15 cellular contexts compared by ENCODE assay signal in genomic region chr1:53601031-53601745, GRCh38.
DNase-seq lines count a peak whose midpoint lies in the region; ATAC-seq and TF ChIP-seq lines count a peak whose summit lies in the region.
"Had no signal": no experiment of that assay in that cellular context is flagged by ENCODE, and none has a peak within 500 bp of the region (broad histone marks: within the 10 kb centered on the region; RNA-seq: fewer than 3 reads in every experiment).

No MANE protein-coding gene starts in this region.

- H3K4me1 ChIP-seq in sigmoid colon, result no peaks in the 10 kb centered on the region

- no peak for TF ChIP-seq EP300 in sigmoid colon (IDR thresholded peaks at IDR 0.05)

- no peaks in the 10 kb centered on the region for H3K27me3 Mint-ChIP-seq in activated T-cell treated with anti-CD3 and anti-CD28 coated beads, Interleukin-2, amount 50 U/mL, for 24 hours
- H3K27me3 Mint-ChIP-seq in activated T-cell treated with anti-CD3 and anti-CD28 coated beads, Interleukin-2, amount 50 U/mL, for 72 hours (ENCODE audit: low read depth), result no peaks in the 10 kb centered on the region
- H3K27me3 Mint-ChIP-seq in effector memory CD8-positive, alpha-beta T cell, result no peaks in the 10 kb centered on the region
- peaks cover 0 to 11% (median 3%) of the 10 kb centered on the region in 3 donors for H3K27me3 Mint-ChIP-seq in immature natural killer cell (ENCODE audit: low read depth in 3 of 3)
- H3K27me3 Mint-ChIP-seq: CD4-positive, alpha-beta T cell had no signal

- H3K4me3 Mint-ChIP-seq in activated T-cell treated with anti-CD3 and anti-CD28 coated beads, Interleukin-2, amount 50 U/mL, for 24 hours, result no peak overlapping the region
- H3K4me3 Mint-ChIP-seq in activated T-cell treated with anti-CD3 and anti-CD28 coated beads, Interleukin-2, amount 50 U/mL, for 72 hours, result no peak overlapping the region
- peak overlapping the region; percentile 31 to 38 for H3K4me3 Mint-ChIP-seq in effector memory CD8-positive, alpha-beta T cell
- peak overlapping the region in 1 of 5 donors; percentile 56 for H3K4me3 Mint-ChIP-seq in immature natural killer cell
- H3K4me3 Mint-ChIP-seq: CD4-positive, alpha-beta T cell had no signal

- H3K9me3 Mint-ChIP-seq in activated T-cell treated with anti-CD3 and anti-CD28 coated beads, Interleukin-2, amount 50 U/mL, for 24 hours, result no peaks in the 10 kb centered on the region
- H3K9me3 Mint-ChIP-seq in activated T-cell treated with anti-CD3 and anti-CD28 coated beads, Interleukin-2, amount 50 U/mL, for 72 hours, result no peaks in the 10 kb centered on the region
- H3K9me3 Mint-ChIP-seq in effector memory CD8-positive, alpha-beta T cell, result no peaks in the 10 kb centered on the region
- H3K9me3 Mint-ChIP-seq in immature natural killer cell, result no peaks in the 10 kb centered on the region
- H3K9me3 Mint-ChIP-seq: CD4-positive, alpha-beta T cell had no signal

- WGBS in sigmoid colon, 2 donors, result 78 to 84% methylated on average over 11 of the region's 11 CpGs

- H3K4me3 ChIP-seq in sigmoid colon, result no peak overlapping the region

- H3K27ac ChIP-seq in KOPT-K1 (ENCODE audit: low read depth, low read length, poor library complexity, severe bottlenecking) (peak overlapping the region; percentile 27), sigmoid colon (no peak overlapping the region)

- no peak for TF ChIP-seq CTCF in sigmoid colon (IDR thresholded peaks at IDR 0.05)

- no peak for ATAC-seq in activated T-cell treated with anti-CD3 and anti-CD28 coated beads, Interleukin-2, amount 50 U/mL, for 72 hours (replicated peaks in 1 of 2)
- no peak for ATAC-seq in effector memory CD8-positive, alpha-beta T cell (replicated peaks)
- ATAC-seq in GM18517 (IDR thresholded peaks at IDR 0.05; ENCODE audit: unreplicated experiment), result no peak
- ATAC-seq: PC-3 had no signal

- peaks cover 4% of the 10 kb centered on the region for H3K4me1 Mint-ChIP-seq in activated T-cell treated with anti-CD3 and anti-CD28 coated beads, Interleukin-2, amount 50 U/mL, for 24 hours (ENCODE audit: low read depth)
- no peaks in the 10 kb centered on the region for H3K4me1 Mint-ChIP-seq in activated T-cell treated with anti-CD3 and anti-CD28 coated beads, Interleukin-2, amount 50 U/mL, for 72 hours (ENCODE audit: low read depth)
- H3K4me1 Mint-ChIP-seq in effector memory CD8-positive, alpha-beta T cell (ENCODE audit: low read depth in 2 of 2), result peaks cover 32 to 36% of the 10 kb centered on the region in 2 donors
- H3K4me1 Mint-ChIP-seq in immature natural killer cell, result peaks cover 27 to 35% of the 10 kb centered on the region in 2 donors

- no peaks in the 10 kb centered on the region for H3K36me3 ChIP-seq in KOPT-K1 (ENCODE audit: insufficient read depth, low read length)
- no peaks in the 10 kb centered on the region for H3K36me3 ChIP-seq in sigmoid colon

- TF ChIP-seq POLR2A in sigmoid colon (IDR thresholded peaks at IDR 0.05), result no peak

- H3K9me3 ChIP-seq in KOPT-K1 (ENCODE audit: insufficient read depth, low read length, poor library complexity, severe bottlenecking) (no peaks in the 10 kb centered on the region), sigmoid colon (no peaks in the 10 kb centered on the region)

- intact Hi-C loops in sigmoid colon (cut with DNase I), result no loop called here

- H3K27me3 ChIP-seq in sigmoid colon, result no peaks in the 10 kb centered on the region

- H3K36me3 Mint-ChIP-seq in activated T-cell treated with anti-CD3 and anti-CD28 coated beads, Interleukin-2, amount 50 U/mL, for 24 hours (ENCODE audit: low read depth), result no peaks in the 10 kb centered on the region
- H3K36me3 Mint-ChIP-seq in activated T-cell treated with anti-CD3 and anti-CD28 coated beads, Interleukin-2, amount 50 U/mL, for 72 hours (ENCODE audit: insufficient read depth in 2 of 2), result no peaks in the 10 kb centered on the region
- H3K36me3 Mint-ChIP-seq in effector memory CD8-positive, alpha-beta T cell (ENCODE audit: insufficient read depth), result peaks cover 3% of the 10 kb centered on the region
- H3K36me3 Mint-ChIP-seq in immature natural killer cell, result no peaks in the 10 kb centered on the region

- H3K27ac Mint-ChIP-seq in activated T-cell treated with anti-CD3 and anti-CD28 coated beads, Interleukin-2, amount 50 U/mL, for 24 hours, result no peak overlapping the region
- H3K27ac Mint-ChIP-seq in activated T-cell treated with anti-CD3 and anti-CD28 coated beads, Interleukin-2, amount 50 U/mL, for 72 hours, result no peak overlapping the region
- peak overlapping the region; percentile 63 to 79 for H3K27ac Mint-ChIP-seq in effector memory CD8-positive, alpha-beta T cell
- H3K27ac Mint-ChIP-seq in immature natural killer cell, result peak overlapping the region in 2 of 6 donors; percentile 12 to 53
- H3K27ac Mint-ChIP-seq: CD4-positive, alpha-beta T cell had no signal

- DNase-seq in activated T-cell treated with anti-CD3 and anti-CD28 coated beads, Interleukin-2, amount 50 U/mL, for 24 hours, result peak; percentile 20
- no peak for DNase-seq in activated T-cell treated with anti-CD3 and anti-CD28 coated beads, Interleukin-2, amount 50 U/mL, for 72 hours
- no peak for DNase-seq in effector memory CD8-positive, alpha-beta T cell
- DNase-seq in sigmoid colon, result peak; percentile 28
- no peak for DNase-seq in immature natural killer cell
- no peak for DNase-seq in superior temporal gyrus (ENCODE audit: extremely low spot score)
- DNase-seq: CD4-positive, alpha-beta T cell; MV-4-11; NCI-H187; NCI-H2227 treated with DMSO at 0.1 percent for 48 hours; NCI-H510A treated with DMSO at 0.1 percent for 48 hours; PC-3; SIG-M5 had no signal

Comparison
In these comparisons a context has a peak if more than half of its experiments do, and no peak if none do; other contexts are left out.
1. DNase-seq: peak in activated T-cell treated with anti-CD3 and anti-CD28 coated beads, Interleukin-2, amount 50 U/mL, for 24 hours (single experiment) and sigmoid colon (single experiment); none in activated T-cell treated with anti-CD3 and anti-CD28 coated beads, Interleukin-2, amount 50 U/mL, for 72 hours (0 of 2), effector memory CD8-positive, alpha-beta T cell (0 of 3), immature natural killer cell (0 of 3) and superior temporal gyrus (single experiment).
2. H3K27ac Mint-ChIP-seq: peak in effector memory CD8-positive, alpha-beta T cell (2 of 2); none in activated T-cell treated with anti-CD3 and anti-CD28 coated beads, Interleukin-2, amount 50 U/mL, for 24 hours (single experiment) and activated T-cell treated with anti-CD3 and anti-CD28 coated beads, Interleukin-2, amount 50 U/mL, for 72 hours (single experiment).
3. H3K4me3 Mint-ChIP-seq: peak in effector memory CD8-positive, alpha-beta T cell (2 of 2); none in activated T-cell treated with anti-CD3 and anti-CD28 coated beads, Interleukin-2, amount 50 U/mL, for 24 hours (single experiment) and activated T-cell treated with anti-CD3 and anti-CD28 coated beads, Interleukin-2, amount 50 U/mL, for 72 hours (0 of 2).